ENCODE assay signal across 8 cellular contexts in the genomic region with DNA sequence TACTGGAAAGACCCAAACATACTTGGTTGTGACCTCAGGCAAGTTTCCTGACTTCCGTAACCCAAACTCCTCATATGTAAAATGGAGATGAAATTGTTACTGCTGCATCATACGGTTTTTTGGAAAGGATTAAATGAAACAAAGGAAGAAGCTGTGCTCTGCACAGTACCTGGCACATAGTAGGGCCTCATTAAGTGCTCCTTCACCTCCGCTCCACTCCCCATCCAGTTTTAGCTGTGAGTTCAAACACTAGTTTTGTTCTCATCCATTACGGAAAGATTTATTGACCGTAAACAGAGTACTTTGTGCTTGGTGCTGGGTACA. TPM values are rescaled to one million over a fixed set of nuclear protein-coding genes. Genes with fewer than 3 reads are reported as not detected.
A peak's percentile ranks its signal among the peaks of the same experiment; 100 is the strongest.
DNase-seq lines count a peak whose midpoint lies in the region; ATAC-seq, FAIRE-seq and TF ChIP-seq lines count a peak whose summit lies in the region.

No MANE protein-coding gene starts in this region.

- 2 to 14% (median 2%) methylated on average over 5 of the region's 5 CpGs for WGBS in small intestine, 3 donors

- no peaks in the 10 kb centered on the region for H3K36me3 ChIP-seq in small intestine (ENCODE audit: control insufficient read depth in 2 of 2, insufficient read depth in 2 of 2, low read length in 2 of 2)

- no peaks in the 10 kb centered on the region for H3K27me3 Mint-ChIP-seq in activated T-cell treated with anti-CD3 and anti-CD28 coated beads, Interleukin-2, amount 50 U/mL, for 24 hours

- intact Hi-C loops in left ventricle myocardium superior (cut with micrococcal nuclease) = no loop called here

- peak; percentile 1 for ATAC-seq in left ventricle myocardium superior

- H3K4me3 ChIP-seq in WI38 (ENCODE audit: low read depth, low read length) = peak overlapping the region; percentile 92
- H3K4me3 ChIP-seq in small intestine (ENCODE audit: low read depth in 1 of 2, low read length in 2 of 2) = peak overlapping the region; percentile 54 to 74

- peak overlapping the region; percentile 85 to 95 for H3K27ac ChIP-seq in small intestine (ENCODE audit: low read depth in 1 of 2, low read length in 1 of 2)

- H3K27me3 ChIP-seq in small intestine (ENCODE audit: control insufficient read depth in 2 of 2, insufficient read depth in 2 of 2, low read length in 2 of 2) = no peaks in the 10 kb centered on the region

- no peak for DNase-seq in activated T-cell treated with anti-CD3 and anti-CD28 coated beads, Interleukin-2, amount 50 U/mL, for 24 hours
- no peak for DNase-seq in activated T-cell treated with anti-CD3 and anti-CD28 coated beads, Interleukin-2, amount 50 U/mL, for 1 hour
- DNase-seq in left ventricle myocardium superior = no peak
- peak; percentile 57 for DNase-seq in small intestine
- no peak for DNase-seq in KBM-7
- DNase-seq in NCI-H1930 (lab: John Stamatoyannopoulos, UW) = no peak
- no peak for DNase-seq in nucleus accumbens (lab: John Stamatoyannopoulos, UW)

- H3K9me3 Mint-ChIP-seq in activated T-cell treated with anti-CD3 and anti-CD28 coated beads, Interleukin-2, amount 50 U/mL, for 24 hours = no peaks in the 10 kb centered on the region

- H3K9me3 ChIP-seq in small intestine (ENCODE audit: control insufficient read depth, low read depth) = no peaks in the 10 kb centered on the region

- peaks cover 68% of the 10 kb centered on the region for H3K4me1 Mint-ChIP-seq in activated T-cell treated with anti-CD3 and anti-CD28 coated beads, Interleukin-2, amount 50 U/mL, for 24 hours (ENCODE audit: low read depth)

- TF ChIP-seq CTCF in WI38 (IDR thresholded peaks at IDR 0.05; ENCODE audit: low read depth, low read length) = no peak

- in situ Hi-C loops in KBM-7 (cut with MboI; ENCODE audit: low pct_unique_long_range_greater_than_20kb, low sequenced_read_pairs) = no loop called here

- H3K27ac Mint-ChIP-seq in activated T-cell treated with anti-CD3 and anti-CD28 coated beads, Interleukin-2, amount 50 U/mL, for 24 hours = peak overlapping the region; percentile 99

- peaks cover 0 to 2% of the 10 kb centered on the region in 2 donors for H3K4me1 ChIP-seq in small intestine (ENCODE audit: control insufficient read depth in 2 of 2, insufficient read depth in 1 of 2, low read depth in 1 of 2, low read length in 1 of 2)

- no peak for FAIRE-seq in small intestine (lab: Jason Lieb, UNC)

- peak overlapping the region; percentile 98 for H3K4me3 Mint-ChIP-seq in activated T-cell treated with anti-CD3 and anti-CD28 coated beads, Interleukin-2, amount 50 U/mL, for 24 hours

- peaks cover 48% of the 10 kb centered on the region for H3K36me3 Mint-ChIP-seq in activated T-cell treated with anti-CD3 and anti-CD28 coated beads, Interleukin-2, amount 50 U/mL, for 24 hours (ENCODE audit: low read depth)

RNA-seq across cellular contexts. Expression of a gene that starts 0.4 kb away (rescaled TPM):
- total RNA-seq in left ventricle myocardium superior = 23.0 TPM
- polyA plus RNA-seq in small intestine = 10 to 100 TPM in 1 of 3 donors, 1 to 10 TPM in 2; 4.3 to 13.1 (median 6.9) TPM
